Comparison of ENCODE assay signal across 23 cellular contexts in genomic region chr11:6175440-6175839, GRCh38. TPM values are rescaled to one million over a fixed set of nuclear protein-coding genes. Genes with fewer than 3 reads are reported as not detected.
DNase-seq lines count a peak whose midpoint lies in the region; ATAC-seq, FAIRE-seq and TF ChIP-seq lines count a peak whose summit lies in the region.
"Had no signal": no experiment of that assay in that cellular context is flagged by ENCODE, and none has a peak within 500 bp of the region (broad histone marks: within the 10 kb centered on the region; RNA-seq: fewer than 3 reads in every experiment).

No MANE protein-coding gene starts in this region.

- H3K4me1 Mint-ChIP-seq in CD8-positive, alpha-beta memory T cell, result peaks cover 14 to 23% (median 22%) of the 10 kb centered on the region in 3 donors

- CTCF ChIA-PET in K562 (lab: Yijun Ruan, JAX; ENCODE audit: low intra/inter-chr PET ratio), result no interaction called here
- CTCF ChIA-PET in CD8-positive, alpha-beta memory T cell (lab: Charles Lee), result no interaction called here

- H3K27me3 ChIP-seq in K562 (ENCODE audit: control insufficient read depth in 2 of 2, insufficient read depth in 2 of 2, low read length in 2 of 2), result no peaks in the 10 kb centered on the region
- peaks cover 0 to 4% (median 0%) of the 10 kb centered on the region in 3 experiments for H3K27me3 ChIP-seq in neuronal stem cell (ENCODE audit: control insufficient read depth in 3 of 3, insufficient read depth in 3 of 3, low read depth in 1 of 3, low read length in 3 of 3)
- no peaks in the 10 kb centered on the region for H3K27me3 ChIP-seq in CD8-positive, alpha-beta memory T cell (ENCODE audit: insufficient read depth, low read length, poor library complexity, severe bottlenecking)
- H3K27me3 ChIP-seq: BE2C, BLaER1 had no signal

- H3K14ac ChIP-seq in neuronal stem cell (ENCODE audit: low read length), result no peak overlapping the region

- H3K27ac Mint-ChIP-seq in CD8-positive, alpha-beta memory T cell, result peak overlapping the region in 1 of 8 donors; percentile 10
- H3K27ac Mint-ChIP-seq: CD4-positive, alpha-beta memory T cell; CD4-positive, CD25-positive, alpha-beta regulatory T cell had no signal

- H3K23ac ChIP-seq in neuronal stem cell (ENCODE audit: low read depth, low read length, poor library complexity), result no peak overlapping the region

- no peak overlapping the region for H2BK5ac ChIP-seq in neuronal stem cell (ENCODE audit: low read length)

- H3K4me3 ChIP-seq in K562, result no peak overlapping the region
- no peak overlapping the region for H3K4me3 ChIP-seq in neuronal stem cell (ENCODE audit: low read length in 2 of 2)
- H3K4me3 ChIP-seq in CD8-positive, alpha-beta memory T cell (ENCODE audit: low read length), result no peak overlapping the region
- H3K4me3 ChIP-seq: A549, BLaER1 had no signal

- no peaks in the 10 kb centered on the region for H3K79me1 ChIP-seq in neuronal stem cell (ENCODE audit: low read depth, low read length)

- TF ChIP-seq EP300 in K562 (IDR thresholded peaks at IDR 0.05; ENCODE audit: low read length), result no peak

- POLR2A ChIA-PET in K562 (lab: Yijun Ruan, JAX), result interaction anchor here (1.0 kb wide), 1 partner anchor 23 kb away, joined by 4 read pairs; no protein-coding TSS in a partner anchor
- POLR2A ChIA-PET in CD8-positive, alpha-beta memory T cell (lab: Charles Lee), result no interaction called here

- H3K36me3 Mint-ChIP-seq in CD8-positive, alpha-beta memory T cell, result peaks cover 0 to 11% (median 2%) of the 10 kb centered on the region in 3 donors
- H3K36me3 Mint-ChIP-seq: CD4-positive, CD25-positive, alpha-beta regulatory T cell had no signal

- no peak for ATAC-seq in K562
- ATAC-seq in HG03095 (IDR thresholded peaks at IDR 0.05; ENCODE audit: unreplicated experiment), result no peak
- ATAC-seq: A549 had no signal

- H3K9ac ChIP-seq in K562 (ENCODE audit: insufficient read depth in 1 of 2, low read depth in 2 of 2, low read length in 2 of 2), result no peak overlapping the region
- peak overlapping the region; percentile 73 for H3K9ac ChIP-seq in neuronal stem cell (ENCODE audit: low read depth, low read length, poor library complexity)
- H3K9ac ChIP-seq: BLaER1 had no signal

- H3K4me1 ChIP-seq in K562 (replicated peaks in 1 of 2; ENCODE audit: control insufficient read depth in 2 of 2, insufficient read depth in 2 of 2, low read length in 2 of 2) (no peaks in the 10 kb centered on the region), neuronal stem cell (ENCODE audit: control insufficient read depth in 2 of 2, insufficient read depth in 1 of 2, low read depth in 1 of 2, low read length in 2 of 2) (no peaks in the 10 kb centered on the region)
- H3K4me1 ChIP-seq in CD8-positive, alpha-beta memory T cell (ENCODE audit: insufficient read depth, low read length), result no peaks in the 10 kb centered on the region
- H3K4me1 ChIP-seq: A549, BE2C, Caco-2 had no signal

- H3K27me3 Mint-ChIP-seq in CD8-positive, alpha-beta memory T cell, result peaks cover 7 to 10% of the 10 kb centered on the region in 2 donors

- H3K18ac ChIP-seq in neuronal stem cell (ENCODE audit: low read length), result no peak overlapping the region

- no peak overlapping the region for H3K4me2 ChIP-seq in K562 (ENCODE audit: insufficient read depth, low read length)
- no peak overlapping the region for H3K4me2 ChIP-seq in neuronal stem cell (ENCODE audit: insufficient read depth, low read length, poor library complexity, severe bottlenecking)
- H3K4me2 ChIP-seq: A549, BLaER1 had no signal

- no peak overlapping the region for H2BK15ac ChIP-seq in neuronal stem cell (ENCODE audit: low read length)

- H3K36me3 ChIP-seq in K562 (ENCODE audit: control insufficient read depth, insufficient read depth, low read length) (no peaks in the 10 kb centered on the region), neuronal stem cell (replicated peaks in 1 of 2; ENCODE audit: control insufficient read depth in 2 of 2, insufficient read depth in 2 of 2, low read length in 2 of 2) (no peaks in the 10 kb centered on the region)
- no peaks in the 10 kb centered on the region for H3K36me3 ChIP-seq in CD8-positive, alpha-beta memory T cell (ENCODE audit: insufficient read depth, low read length)
- H3K36me3 ChIP-seq: BE2C, BLaER1 had no signal

- H3K9me3 ChIP-seq in K562 (replicated peaks; ENCODE audit: control insufficient read depth, insufficient read depth, low read depth, low read length) (no peaks in the 10 kb centered on the region), neuronal stem cell (replicated peaks in 1 of 2; ENCODE audit: control insufficient read depth in 2 of 2, insufficient read depth in 1 of 2, low read depth in 1 of 2, low read length in 2 of 2) (no peaks in the 10 kb centered on the region)
- H3K9me3 ChIP-seq in CD8-positive, alpha-beta memory T cell (ENCODE audit: low read length), result no peaks in the 10 kb centered on the region
- H3K9me3 ChIP-seq: A549, BE2C had no signal

- no peak overlapping the region for H2BK120ac ChIP-seq in neuronal stem cell (ENCODE audit: low read depth, low read length)

- no peaks in the 10 kb centered on the region for H3K9me1 ChIP-seq in K562 (ENCODE audit: control insufficient read depth, insufficient read depth, low read length)

- FAIRE-seq in K562 (lab: Jason Lieb, UNC), result no peak
- FAIRE-seq: A549, D721Med, G401.6, GM12891 had no signal

- H4K8ac ChIP-seq in neuronal stem cell (ENCODE audit: low read depth, low read length), result no peak overlapping the region

- no peak for TF ChIP-seq RAD21 in K562 (CRISPR knock-in tag; conservative IDR thresholded peaks at IDR 0.05 in 1 of 2, IDR thresholded peaks at IDR 0.05 in 1 of 2)

- H3K9me3 Mint-ChIP-seq in CD8-positive, alpha-beta memory T cell, result peaks cover 0 to 11% (median 2%) of the 10 kb centered on the region in 5 donors

- TF ChIP-seq POLR2A in K562 (conservative IDR thresholded peaks at IDR 0.05), result no peak

- 6% methylated on average over 2 of the region's 2 CpGs for WGBS in K562 (ENCODE audit: insufficient coverage, low coverage, missing lambda C conversion rate)
- WGBS in neuronal stem cell (ENCODE audit: extremely low coverage in 2 of 2, insufficient read length in 2 of 2, insufficient replicate concordance in 1 of 2), 2 donors, result no CpG with 5 or more reads among the region's 2 CpGs

- DNase-seq in OCI-M1 (lab: John Stamatoyannopoulos, UW) (peak; percentile 49), K562 (ENCODE audit: extremely low read depth in 1 of 4, low spot score in 3 of 4) (no peak), neuronal stem cell (ENCODE audit: low spot score) (no peak), NCI-H524 (lab: John Stamatoyannopoulos, UW) (no peak)
- no peak for DNase-seq in CD8-positive, alpha-beta memory T cell
- DNase-seq: BE2C; C1 segment of cervical spinal cord; Caco-2; Calu3; CD4-positive, alpha-beta memory T cell; CD4-positive, CD25-positive, alpha-beta regulatory T cell; DMS79 treated with DMSO at 0.1 percent for 48 hours; GF-D8 had no signal

- no peak overlapping the region for H3K4ac ChIP-seq in neuronal stem cell (ENCODE audit: low read length)

- no peak overlapping the region for H2AK5ac ChIP-seq in neuronal stem cell (ENCODE audit: low read depth, low read length)

- no peak overlapping the region for H3K4me3 Mint-ChIP-seq in CD8-positive, alpha-beta memory T cell
- H3K4me3 Mint-ChIP-seq: CD4-positive, alpha-beta memory T cell; CD4-positive, CD25-positive, alpha-beta regulatory T cell had no signal

- H2BK12ac ChIP-seq in neuronal stem cell (ENCODE audit: low read length), result no peak overlapping the region

- intact Hi-C loops in K562 (cut with micrococcal nuclease), result no loop called here

- H3K27ac ChIP-seq in K562 (ENCODE audit: extremely low read depth, low read depth, low read length) (no peak overlapping the region), neuronal stem cell (replicated peaks; ENCODE audit: low read length) (no peak overlapping the region)
- no peak overlapping the region for H3K27ac ChIP-seq in CD8-positive, alpha-beta memory T cell (ENCODE audit: low read depth, low read length)
- H3K27ac ChIP-seq: 22Rv1, A549, BLaER1 had no signal

- H4K20me1 ChIP-seq in K562 (replicated peaks; ENCODE audit: control insufficient read depth, insufficient read depth, low read length), result no peaks in the 10 kb centered on the region
- H4K20me1 ChIP-seq: BLaER1 had no signal

- H2AFZ ChIP-seq in K562 (ENCODE audit: low read depth, low read length), result no peak overlapping the region
- H2AFZ ChIP-seq in neuronal stem cell (ENCODE audit: low read length), result no peak overlapping the region

- BruUV-seq in K562 (replicated peaks; lab: Mats Ljungman, UMichigan), result no TSS peak

- H3K79me2 ChIP-seq in K562 (ENCODE audit: control insufficient read depth, insufficient read depth, low read length), result no peaks in the 10 kb centered on the region

- in situ Hi-C loops in K562 (cut with MboI), result no loop called here

- no peak for TF ChIP-seq CTCF in K562 (IDR thresholded peaks at IDR 0.05 in 2 of 3, conservative IDR thresholded peaks at IDR 0.05 in 1 of 3; ENCODE audit: insufficient read depth in 2 of 3, low read depth in 1 of 3, low read length in 3 of 3)

- H4K91ac ChIP-seq in neuronal stem cell (ENCODE audit: low read depth, low read length, poor library complexity), result peak overlapping the region; percentile 33

RNA-seq across cellular contexts. Expression of gene OR52B2, which starts 5.3 kb away (rescaled TPM):
- not detected in 2 replicates for total RNA-seq in K562 (2011; cell fraction: chromatin; rRNA removed; ENCODE audit: low replicate concordance)
- total RNA-seq in K562 (2011; cell fraction: nucleolus; rRNA removed), result not detected in 2 replicates
- total RNA-seq in K562 (2011; cell fraction: nucleoplasm; rRNA removed), result 0.37 and 0.76 TPM in 2 replicates
- total RNA-seq in K562 (2014; rRNA removed), result not detected in 2 replicates
- not detected in 2 replicates for total RNA-seq in K562 (2014; rRNA removed; fragmentation: Illumina TruSeq; extraction: Trizol)
- total RNA-seq in K562 (2015; rRNA removed; fragmentation: Illumina TruSeq; extraction: Trizol), result not detected in 2 replicates
- not detected in 2 replicates for total RNA-seq in K562 (2021)
- polyA plus RNA-seq in K562 (2011; rRNA removed), result not detected in 2 replicates
- not detected in 2 replicates for polyA plus RNA-seq in K562 (2011; cell fraction: cytosol; rRNA removed)
- polyA plus RNA-seq in K562 (2011; cell fraction: nucleus; rRNA removed), result 0.28 TPM in 1 of 2 replicates, not detected in the other
- polyA plus RNA-seq in K562 (2012), result not detected in 2 replicates
- polyA plus RNA-seq in K562 (2014; fragmentation: Illumina TruSeq; extraction: Trizol), result not detected in 2 replicates
- polyA plus RNA-seq in K562 (2014; fragmentation: Nextera tagmentation; extraction: Ambion mirVana), result not detected
- not detected in 2 replicates for polyA plus RNA-seq in K562 (2014; rRNA removed)
- not detected in 2 replicates for polyA minus RNA-seq in K562 (2011; rRNA and poly(A)+ RNA removed)
- not detected in 2 replicates for polyA minus RNA-seq in K562 (2011; cell fraction: cytosol; rRNA and poly(A)+ RNA removed)
- polyA minus RNA-seq in K562 (2011; cell fraction: nucleus; rRNA and poly(A)+ RNA removed), result not detected in 2 replicates
- polyA plus RNA-seq in neuronal stem cell (2013, experiment 1 of 2), result not detected
- polyA plus RNA-seq in neuronal stem cell (2013, experiment 2 of 2), result not detected
- total RNA-seq in CD8-positive, alpha-beta memory T cell, result not detected
- polyA plus RNA-seq in CD8-positive, alpha-beta memory T cell, result not detected
- total RNA-seq: A172; Caco-2; Calu3; CD4-positive, alpha-beta memory T cell; CD4-positive, CD25-positive, alpha-beta regulatory T cell had no signal
- polyA plus RNA-seq: A549; AG04450; CD14-positive monocyte; CD4-positive, alpha-beta memory T cell; CD4-positive, CD25-positive, alpha-beta regulatory T cell had no signal

RNA-seq across cellular contexts. Expression of gene OR52W1, which starts 23.6 kb away (rescaled TPM):
- not detected in 2 replicates for total RNA-seq in K562 (2011; cell fraction: chromatin; rRNA removed; ENCODE audit: low replicate concordance)
- total RNA-seq in K562 (2011; cell fraction: nucleolus; rRNA removed), result not detected in 2 replicates
- not detected in 2 replicates for total RNA-seq in K562 (2011; cell fraction: nucleoplasm; rRNA removed)
- total RNA-seq in K562 (2014; rRNA removed), result not detected in 2 replicates
- total RNA-seq in K562 (2014; rRNA removed; fragmentation: Illumina TruSeq; extraction: Trizol), result not detected in 2 replicates
- not detected in 2 replicates for total RNA-seq in K562 (2015; rRNA removed; fragmentation: Illumina TruSeq; extraction: Trizol)
- total RNA-seq in K562 (2021), result not detected in 2 replicates
- not detected in 2 replicates for polyA plus RNA-seq in K562 (2011; rRNA removed)
- not detected in 2 replicates for polyA plus RNA-seq in K562 (2011; cell fraction: cytosol; rRNA removed)
- polyA plus RNA-seq in K562 (2011; cell fraction: nucleus; rRNA removed), result not detected in 2 replicates
- not detected in 2 replicates for polyA plus RNA-seq in K562 (2012)
- not detected in 2 replicates for polyA plus RNA-seq in K562 (2014; fragmentation: Illumina TruSeq; extraction: Trizol)
- polyA plus RNA-seq in K562 (2014; fragmentation: Nextera tagmentation; extraction: Ambion mirVana), result not detected
- not detected in 2 replicates for polyA plus RNA-seq in K562 (2014; rRNA removed)
- not detected in 2 replicates for polyA minus RNA-seq in K562 (2011; rRNA and poly(A)+ RNA removed)
- polyA minus RNA-seq in K562 (2011; cell fraction: cytosol; rRNA and poly(A)+ RNA removed), result not detected in 2 replicates
- polyA minus RNA-seq in K562 (2011; cell fraction: nucleus; rRNA and poly(A)+ RNA removed), result not detected in 2 replicates
- not detected for polyA plus RNA-seq in neuronal stem cell (2013, experiment 1 of 2)
- polyA plus RNA-seq in neuronal stem cell (2013, experiment 2 of 2), result not detected
- not detected for total RNA-seq in CD8-positive, alpha-beta memory T cell
- not detected for polyA plus RNA-seq in CD8-positive, alpha-beta memory T cell
- total RNA-seq: A172; Caco-2; Calu3; CD4-positive, alpha-beta memory T cell; CD4-positive, CD25-positive, alpha-beta regulatory T cell had no signal
- polyA plus RNA-seq: A549; AG04450; CD14-positive monocyte; CD4-positive, alpha-beta memory T cell; CD4-positive, CD25-positive, alpha-beta regulatory T cell had no signal

RNA-seq across cellular contexts. Expression of gene C11orf42, which starts 29.9 kb away (rescaled TPM):
- total RNA-seq in K562 (2011; cell fraction: chromatin; rRNA removed; ENCODE audit: low replicate concordance), result not detected in 2 replicates
- total RNA-seq in K562 (2011; cell fraction: nucleolus; rRNA removed), result not detected in 2 replicates
- not detected in 2 replicates for total RNA-seq in K562 (2011; cell fraction: nucleoplasm; rRNA removed)
- total RNA-seq in K562 (2014; rRNA removed) (not detected in 2 replicates), K562 (2014; rRNA removed; fragmentation: Illumina TruSeq; extraction: Trizol) (not detected in 2 replicates), K562 (2015; rRNA removed; fragmentation: Illumina TruSeq; extraction: Trizol) (not detected in 2 replicates), K562 (2021) (not detected in 2 replicates)
- polyA plus RNA-seq in K562 (2011; rRNA removed) (not detected in 2 replicates), K562 (2014; fragmentation: Illumina TruSeq; extraction: Trizol) (not detected in 2 replicates), K562 (2014; fragmentation: Nextera tagmentation; extraction: Ambion mirVana) (not detected), K562 (2014; rRNA removed) (not detected in 2 replicates)
- polyA plus RNA-seq in K562 (2011; cell fraction: cytosol; rRNA removed), result not detected in 2 replicates
- not detected in 2 replicates for polyA plus RNA-seq in K562 (2011; cell fraction: nucleus; rRNA removed)
- 0.11 TPM in 1 of 2 replicates, not detected in the other for polyA plus RNA-seq in K562 (2012)
- not detected in 2 replicates for polyA minus RNA-seq in K562 (2011; rRNA and poly(A)+ RNA removed)
- polyA minus RNA-seq in K562 (2011; cell fraction: cytosol; rRNA and poly(A)+ RNA removed), result not detected in 2 replicates
- polyA minus RNA-seq in K562 (2011; cell fraction: nucleus; rRNA and poly(A)+ RNA removed), result not detected in 2 replicates
- not detected for polyA plus RNA-seq in neuronal stem cell (2013, experiment 1 of 2)
- polyA plus RNA-seq in neuronal stem cell (2013, experiment 2 of 2), result not detected
- not detected for total RNA-seq in CD8-positive, alpha-beta memory T cell
- not detected for polyA plus RNA-seq in CD8-positive, alpha-beta memory T cell
- total RNA-seq: A172; Caco-2; Calu3; CD4-positive, alpha-beta memory T cell; CD4-positive, CD25-positive, alpha-beta regulatory T cell had no signal
- polyA plus RNA-seq: A549; AG04450; CD14-positive monocyte; CD4-positive, alpha-beta memory T cell; CD4-positive, CD25-positive, alpha-beta regulatory T cell had no signal

RNA-seq across cellular contexts. Expression of gene FHIP1B, which starts 59.0 kb away (rescaled TPM):
- total RNA-seq in K562 (2011; cell fraction: chromatin; rRNA removed; ENCODE audit: low replicate concordance), result 52.8 and 87.9 TPM in 2 replicates
- 55.5 and 59.0 TPM in 2 replicates for total RNA-seq in K562 (2011; cell fraction: nucleolus; rRNA removed)
- total RNA-seq in K562 (2011; cell fraction: nucleoplasm; rRNA removed), result 70.2 and 97.8 TPM in 2 replicates
- total RNA-seq in K562 (2014; rRNA removed) (10.4 and 19.6 TPM in 2 replicates), K562 (2014; rRNA removed; fragmentation: Illumina TruSeq; extraction: Trizol) (6.6 and 8.4 TPM in 2 replicates), K562 (2015; rRNA removed; fragmentation: Illumina TruSeq; extraction: Trizol) (11.2 and 15.6 TPM in 2 replicates), K562 (2021) (20.1 and 21.0 TPM in 2 replicates)
- polyA plus RNA-seq in K562 (2011; rRNA removed) (24.7 and 33.9 TPM in 2 replicates), K562 (2014; fragmentation: Illumina TruSeq; extraction: Trizol) (15.6 and 23.3 TPM in 2 replicates), K562 (2014; fragmentation: Nextera tagmentation; extraction: Ambion mirVana) (1 to 10 TPM in 1 of 2 experiments, under 1 TPM in 1; 0.94 to 1.1 TPM), K562 (2014; rRNA removed) (24.3 TPM in 2 replicates)
- 37.0 and 55.6 TPM in 2 replicates for polyA plus RNA-seq in K562 (2011; cell fraction: cytosol; rRNA removed)
- 212 and 288 TPM in 2 replicates for polyA plus RNA-seq in K562 (2011; cell fraction: nucleus; rRNA removed)
- 12.7 and 23.3 TPM in 2 replicates for polyA plus RNA-seq in K562 (2012)
- polyA minus RNA-seq in K562 (2011; rRNA and poly(A)+ RNA removed), result 20.4 and 20.5 TPM in 2 replicates
- 11.6 and 17.8 TPM in 2 replicates for polyA minus RNA-seq in K562 (2011; cell fraction: cytosol; rRNA and poly(A)+ RNA removed)
- polyA minus RNA-seq in K562 (2011; cell fraction: nucleus; rRNA and poly(A)+ RNA removed), result 45.2 and 53.0 TPM in 2 replicates
- 21.2 TPM for polyA plus RNA-seq in neuronal stem cell (2013, experiment 1 of 2)
- polyA plus RNA-seq in neuronal stem cell (2013, experiment 2 of 2), result 20.4 TPM
- total RNA-seq in CD8-positive, alpha-beta memory T cell, result 10 to 100 TPM; 20.2 to 20.6 TPM
- 16.4 TPM for polyA plus RNA-seq in CD8-positive, alpha-beta memory T cell
